ENCODE assay signal across 21 cellular contexts in genomic region chr1:210633140-210633539, GRCh38.
"Had no signal": no experiment of that assay in that cellular context is flagged by ENCODE, and none has a peak within 500 bp of the region (broad histone marks: within the 10 kb centered on the region; RNA-seq: fewer than 3 reads in every experiment).

No MANE protein-coding gene starts in this region.

- H3K4me3 ChIP-seq: esophagus squamous epithelium, lower lobe of right lung, ovary, prostate gland, thoracic aorta, uterus had no signal

- H3K36me3 ChIP-seq: esophagus squamous epithelium, lower lobe of right lung, ovary, prostate gland, thoracic aorta, uterus had no signal

- H3K27me3 ChIP-seq: esophagus squamous epithelium, ovary, uterus had no signal

- H3K27ac ChIP-seq: epithelial cell of prostate, esophagus squamous epithelium, lower lobe of right lung, ovary, prostate gland, thoracic aorta, uterus had no signal

- ATAC-seq: activated CD8-positive, alpha-beta T cell treated with anti-CD3 and anti-CD28 coated beads for 36 hours; activated T-cell treated with anti-CD3 and anti-CD28 coated beads, Interleukin-2, amount 50 U/mL, for 4 hours; activated T-helper 17 cell treated with anti-CD3 and anti-CD28 coated beads, Interleukin-2, amount 50 U/mL, for 72 hours; lower lobe of right lung; T-cell had no signal

- H3K9me3 ChIP-seq: esophagus squamous epithelium, lower lobe of right lung, ovary, prostate gland, thoracic aorta, uterus had no signal

- DNase-seq: activated B cell treated with CpG ODN at 0.5 μM for 24 hours; activated CD4-positive, alpha-beta T cell treated with anti-CD3 and anti-CD28 coated beads, Interleukin-2, amount 50 U/mL, for 1 hour; activated CD8-positive, alpha-beta T cell treated with anti-CD3 and anti-CD28 coated beads for 36 hours; activated gamma-delta T cell treated with Interleukin-2 at 50 U/mL for 16 hours; activated naive CD4-positive, alpha-beta T cell treated with anti-CD3 and anti-CD28 coated beads, Interleukin-2, amount 50 U/mL, for 16 hours; activated T-cell treated with anti-CD3 and anti-CD28 coated beads, Interleukin-2, amount 50 U/mL, for 4 hours; amniotic stem cell; central memory CD4-positive, alpha-beta T cell; effector CD4-positive, alpha-beta T cell; esophagus squamous epithelium; lower lobe of right lung; mesenchymal stem cell; ovary; retina; stimulated activated naive CD4-positive, alpha-beta T cell; T-cell; uterus had no signal

- H3K4me1 ChIP-seq: esophagus squamous epithelium, lower lobe of right lung, prostate gland, uterus had no signal
